Comparison of ENCODE assay signal across 15 cellular contexts in genomic region chr2:219681301-219682290, GRCh38. TPM values are rescaled to one million over a fixed set of nuclear protein-coding genes. Genes with fewer than 3 reads are reported as not detected.
DNase-seq lines count a peak whose midpoint lies in the region; ATAC-seq, FAIRE-seq and TF ChIP-seq lines count a peak whose summit lies in the region.
"Had no signal": no experiment of that assay in that cellular context is flagged by ENCODE, and none has a peak within 500 bp of the region (broad histone marks: within the 10 kb centered on the region; RNA-seq: fewer than 3 reads in every experiment).

No MANE protein-coding gene starts in this region.

- no peaks in the 10 kb centered on the region for H3K9me3 ChIP-seq in keratinocyte (ENCODE audit: control insufficient read depth, low read depth, low read length)
- H3K9me3 ChIP-seq: BE2C, gastroesophageal sphincter, upper lobe of right lung had no signal

- TF ChIP-seq CTCF in MCF 10A (IDR thresholded peaks at IDR 0.05; ENCODE audit: unreplicated experiment) (no peak), keratinocyte (optimal IDR thresholded peaks at IDR 0.05 in 1 of 3, IDR thresholded peaks at IDR 0.05 in 1 of 3, conservative IDR thresholded peaks at IDR 0.05 in 1 of 3; ENCODE audit: extremely low read depth in 1 of 3, insufficient read depth in 2 of 3, low read length in 3 of 3) (no peak)

- peak; percentile 89 for FAIRE-seq in keratinocyte (lab: Jason Lieb, UNC)

- intact Hi-C loops in MCF 10A (cut with micrococcal nuclease), result no loop called here

- H3K4me1 Mint-ChIP-seq in MCF 10A (ENCODE audit: insufficient read depth, unreplicated experiment), result peaks cover 38% of the 10 kb centered on the region

- H3K9me1 ChIP-seq in keratinocyte (ENCODE audit: control insufficient read depth, extremely low read depth, insufficient read depth, low read length), result no peaks in the 10 kb centered on the region

- peaks cover 7% of the 10 kb centered on the region for H3K9me3 Mint-ChIP-seq in MCF 10A (ENCODE audit: unreplicated experiment)

- peaks cover 6% of the 10 kb centered on the region for H3K36me3 Mint-ChIP-seq in MCF 10A (ENCODE audit: insufficient read depth, unreplicated experiment)

- DNase-seq in CD1c-positive myeloid dendritic cell (ENCODE audit: extremely low spot score) (peak; percentile 37), M059J (ENCODE audit: low read depth) (peak; percentile 81), MCF 10A (ENCODE audit: unreplicated experiment) (peak; percentile 51), keratinocyte (ENCODE audit: low read depth, low spot score) (no peak), germinal center (ENCODE audit: low spot score) (no peak), hypothalamus (lab: John Stamatoyannopoulos, UW) (no peak)
- DNase-seq: activated T-cell treated with anti-CD3 and anti-CD28 coated beads, Interleukin-2, amount 50 U/mL, for 72 hours; amygdala; BE2C; DND-41; Kasumi-1; upper lobe of right lung had no signal

- no peaks in the 10 kb centered on the region for H3K27me3 Mint-ChIP-seq in MCF 10A (ENCODE audit: insufficient read depth, unreplicated experiment)

- H3K4me3 Mint-ChIP-seq in MCF 10A (ENCODE audit: unreplicated experiment), result no peak overlapping the region
- H3K4me3 Mint-ChIP-seq: activated T-cell treated with anti-CD3 and anti-CD28 coated beads, Interleukin-2, amount 50 U/mL, for 72 hours had no signal

- H3K9ac ChIP-seq in keratinocyte (ENCODE audit: control insufficient read depth, extremely low read depth, insufficient read depth, low read length), result no peak overlapping the region

- H3K4me2 ChIP-seq in keratinocyte (ENCODE audit: control insufficient read depth, extremely low read depth, insufficient read depth, low read depth, low read length), result peak overlapping the region; percentile 12

- dilution Hi-C loops in keratinocyte (cut with MboI; ENCODE audit: extremely low pct_ligation_motif_present, low sequenced_read_pairs), result no loop called here

- no peak overlapping the region for H3K4me3 ChIP-seq in keratinocyte (ENCODE audit: control insufficient read depth in 2 of 3, extremely low read depth in 1 of 3, insufficient read depth in 2 of 3, low read depth in 1 of 3, low read length in 3 of 3)
- H3K4me3 ChIP-seq: gastroesophageal sphincter, upper lobe of right lung had no signal

- no peaks in the 10 kb centered on the region for H3K36me3 ChIP-seq in keratinocyte (ENCODE audit: control insufficient read depth in 2 of 2, extremely low read depth in 1 of 2, insufficient read depth in 2 of 2, low read length in 2 of 2)
- H3K36me3 ChIP-seq: BE2C, gastroesophageal sphincter, upper lobe of right lung had no signal

- BruUV-seq in MCF 10A (replicated peaks; lab: Mats Ljungman, UMichigan), result no TSS peak

- peaks cover 43% of the 10 kb centered on the region for H3K4me1 ChIP-seq in keratinocyte (ENCODE audit: control insufficient read depth, extremely low read depth, insufficient read depth, low read length)
- H3K4me1 ChIP-seq: upper lobe of right lung had no signal

- POLR2A ChIA-PET in MCF 10A (lab: Yijun Ruan, JAX), result interaction anchor here (4.4 to 6.0 kb wide), 2 partner anchors 35 to 138 kb away, joined by 38 to 64 read pairs; partner anchors contain the start of genes CHPF and TMEM198

- CTCF ChIA-PET in MCF 10A (lab: Yijun Ruan, JAX), result interaction anchor here (0.7 to 12.7 kb wide), 5 partner anchors 9 to 1892 kb away, joined by 4 to 220 read pairs (median 4); no protein-coding TSS in a partner anchor

- H4K20me1 ChIP-seq in keratinocyte (ENCODE audit: control insufficient read depth, extremely low read depth, insufficient read depth, low read length), result no peaks in the 10 kb centered on the region

- peak overlapping the region; percentile 61 for H2AFZ ChIP-seq in keratinocyte (ENCODE audit: control insufficient read depth, low read length)

- no peaks in the 10 kb centered on the region for H3K79me2 ChIP-seq in keratinocyte (ENCODE audit: control insufficient read depth, insufficient read depth, low read length)

- H3K27ac ChIP-seq in keratinocyte (ENCODE audit: control insufficient read depth, insufficient read depth, low read length), result peak overlapping the region; percentile 25
- H3K27ac ChIP-seq: gastroesophageal sphincter, upper lobe of right lung had no signal

- H3K27ac Mint-ChIP-seq in MCF 10A (ENCODE audit: low read depth, unreplicated experiment), result no peak overlapping the region
- H3K27ac Mint-ChIP-seq: activated T-cell treated with anti-CD3 and anti-CD28 coated beads, Interleukin-2, amount 50 U/mL, for 72 hours had no signal

- ATAC-seq in HG03280 (IDR thresholded peaks at IDR 0.05; ENCODE audit: unreplicated experiment), result no peak
- ATAC-seq in HG02970 (IDR thresholded peaks at IDR 0.05; ENCODE audit: low FRiP score, unreplicated experiment), result no peak
- ATAC-seq: activated T-cell treated with anti-CD3 and anti-CD28 coated beads, Interleukin-2, amount 50 U/mL, for 72 hours; gastroesophageal sphincter; upper lobe of right lung had no signal

- H3K27me3 ChIP-seq in keratinocyte (ENCODE audit: control insufficient read depth, extremely low read depth, insufficient read depth, low read length), result no peaks in the 10 kb centered on the region
- H3K27me3 ChIP-seq: gastroesophageal sphincter, upper lobe of right lung had no signal

RNA-seq across cellular contexts. Expression of gene SLC4A3, which starts 54.2 kb away (rescaled TPM):
- 1.2 and 2.6 TPM in 2 replicates for total RNA-seq in M059J (2014; rRNA removed; shearing (Covaris generic))
- total RNA-seq in MCF 10A (2022), result 4.2 and 4.7 TPM in 2 replicates
- polyA plus RNA-seq in keratinocyte, result 6.2 to 11.4 TPM (median 9.6 TPM) in 3 replicates
- 0.92 TPM for polyA plus RNA-seq in keratinocyte (2011; ENCODE audit: low read depth)
- polyA plus RNA-seq in keratinocyte (2011; cell fraction: cytosol; rRNA removed), result 3.2 and 7.6 TPM in 2 replicates
- polyA plus RNA-seq in keratinocyte (2011; cell fraction: nucleus; rRNA removed), result 35.2 and 46.0 TPM in 2 replicates
- polyA plus RNA-seq in keratinocyte (2012; ENCODE audit: low replicate concordance), result 2.5 and 13.2 TPM in 2 replicates
- polyA minus RNA-seq in keratinocyte, result 7.6 to 18.9 TPM (median 9.6 TPM) in 3 replicates
- 6.7 TPM for polyA minus RNA-seq in keratinocyte (2011; cell fraction: cytosol; rRNA and poly(A)+ RNA removed)
- 14.5 and 14.7 TPM in 2 replicates for polyA minus RNA-seq in keratinocyte (2011; cell fraction: nucleus; rRNA and poly(A)+ RNA removed)
- total RNA-seq: activated T-cell treated with anti-CD3 and anti-CD28 coated beads, Interleukin-2, amount 50 U/mL, for 72 hours had no signal

Comparison
In these comparisons a context has a peak if more than half of its experiments do, and no peak if none do; other contexts are left out.
1. DNase-seq: peak in CD1c-positive myeloid dendritic cell (single experiment), M059J (single experiment) and MCF 10A (single experiment); none in keratinocyte (single experiment), germinal center (single experiment) and hypothalamus (0 of 51).